8 cellular contexts compared by ENCODE assay signal in genomic region chr6:129686941-129687627, GRCh38. TPM values are rescaled to one million over a fixed set of nuclear protein-coding genes. Genes with fewer than 3 reads are reported as not detected.
DNase-seq lines count a peak whose midpoint lies in the region; ATAC-seq and TF ChIP-seq lines count a peak whose summit lies in the region.

No MANE protein-coding gene starts in this region.

- no peaks in the 10 kb centered on the region for H3K27me3 ChIP-seq in CD4-positive, alpha-beta memory T cell (ENCODE audit: insufficient read depth, low read length)
- H3K27me3 ChIP-seq in left ventricle myocardium inferior (ENCODE audit: low read depth) (no peaks in the 10 kb centered on the region), aorta (ENCODE audit: control insufficient read depth in 1 of 2, insufficient read depth in 2 of 2, low read length in 1 of 2) (no peaks in the 10 kb centered on the region)

- H3K27ac Mint-ChIP-seq in CD4-positive, alpha-beta memory T cell, result peak overlapping the region; percentile 12 to 87 (median 68)
- H3K27ac Mint-ChIP-seq in activated CD8-positive, alpha-beta T cell treated with anti-CD3 and anti-CD28 coated beads for 36 hours, result peak overlapping the region; percentile 43

- H3K36me3 ChIP-seq in CD4-positive, alpha-beta memory T cell (ENCODE audit: insufficient read depth, low read length), result no peaks in the 10 kb centered on the region
- H3K36me3 ChIP-seq in left ventricle myocardium inferior (no peaks in the 10 kb centered on the region), aorta (ENCODE audit: control insufficient read depth in 1 of 2, insufficient read depth in 2 of 2, low read length in 1 of 2) (no peaks in the 10 kb centered on the region)

- H3K27ac ChIP-seq in CD4-positive, alpha-beta memory T cell (ENCODE audit: low read depth, low read length), result no peak overlapping the region
- H3K27ac ChIP-seq in left ventricle myocardium inferior (replicated peaks) (peak overlapping the region; percentile 78), aorta (ENCODE audit: low read depth in 1 of 2, low read length in 2 of 2) (no peak overlapping the region)

- POLR2A ChIA-PET in CD4-positive, alpha-beta memory T cell (lab: Charles Lee; ENCODE audit: partially characterized antibody), result interaction anchor here (0.6 to 3.4 kb wide), 10 partner anchors 9 to 63 kb away, joined by 3 to 17 read pairs (median 3); partner anchors contain the start of gene ARHGAP18
- POLR2A ChIA-PET in activated CD8-positive, alpha-beta T cell treated with anti-CD3 and anti-CD28 coated beads for 36 hours (lab: Charles Lee), result interaction anchor here (0.8 to 1.4 kb wide), 4 partner anchors 8 to 57 kb away, joined by 3 to 9 read pairs (median 4); no protein-coding TSS in a partner anchor

- no peaks in the 10 kb centered on the region for H3K9me3 Mint-ChIP-seq in CD4-positive, alpha-beta memory T cell
- no peaks in the 10 kb centered on the region for H3K9me3 Mint-ChIP-seq in activated CD8-positive, alpha-beta T cell treated with anti-CD3 and anti-CD28 coated beads for 36 hours

- H3K9me3 ChIP-seq in CD4-positive, alpha-beta memory T cell (ENCODE audit: control insufficient read depth in 1 of 2, low read length in 2 of 2), result no peaks in the 10 kb centered on the region
- H3K9me3 ChIP-seq in left ventricle myocardium inferior (replicated peaks), result no peaks in the 10 kb centered on the region
- no peaks in the 10 kb centered on the region for H3K9me3 ChIP-seq in aorta (ENCODE audit: control insufficient read depth, low read length)

- WGBS in aorta, 2 donors, result 76 to 82% methylated on average over 7 of the region's 7 CpGs

- H3K4me3 Mint-ChIP-seq in CD4-positive, alpha-beta memory T cell, result peak overlapping the region in 7 of 8 donors; percentile 51 to 75 (median 63)
- no peak overlapping the region for H3K4me3 Mint-ChIP-seq in activated CD8-positive, alpha-beta T cell treated with anti-CD3 and anti-CD28 coated beads for 36 hours

- no peaks in the 10 kb centered on the region for H3K27me3 Mint-ChIP-seq in CD4-positive, alpha-beta memory T cell
- H3K27me3 Mint-ChIP-seq in activated CD8-positive, alpha-beta T cell treated with anti-CD3 and anti-CD28 coated beads for 36 hours, result no peaks in the 10 kb centered on the region

- no peak for TF ChIP-seq CTCF in activated CD8-positive, alpha-beta T cell treated with anti-CD3 and anti-CD28 coated beads for 36 hours (IDR thresholded peaks at IDR 0.05)
- no peak for TF ChIP-seq CTCF in left ventricle myocardium inferior (IDR thresholded peaks at IDR 0.05; ENCODE audit: borderline replicate concordance)

- peaks cover 61% of the 10 kb centered on the region for H3K4me1 ChIP-seq in CD4-positive, alpha-beta memory T cell (ENCODE audit: insufficient read depth, low read length)
- H3K4me1 ChIP-seq in left ventricle myocardium inferior (peaks cover 46% of the 10 kb centered on the region), aorta (ENCODE audit: control insufficient read depth in 1 of 2, insufficient read depth in 2 of 2, low read length in 2 of 2) (peaks cover 0 to 2% of the 10 kb centered on the region in 2 donors)

- no peak overlapping the region for H3K4me3 ChIP-seq in CD4-positive, alpha-beta memory T cell (ENCODE audit: low read length in 2 of 2)
- H3K4me3 ChIP-seq in left ventricle myocardium inferior (no peak overlapping the region), aorta (ENCODE audit: low read length in 2 of 2) (no peak overlapping the region)

- no peaks in the 10 kb centered on the region for H3K36me3 Mint-ChIP-seq in CD4-positive, alpha-beta memory T cell
- no peaks in the 10 kb centered on the region for H3K36me3 Mint-ChIP-seq in activated CD8-positive, alpha-beta T cell treated with anti-CD3 and anti-CD28 coated beads for 36 hours (ENCODE audit: low read depth)

- intact Hi-C loops in CD4-positive, alpha-beta memory T cell (cut with micrococcal nuclease), result loop anchor here (1.0 to 2.0 kb wide), 2 partner anchors 8 to 22 kb away; no protein-coding TSS in a partner anchor
- intact Hi-C loops in activated CD8-positive, alpha-beta T cell treated with anti-CD3 and anti-CD28 coated beads for 36 hours (cut with micrococcal nuclease), result no loop called here
- intact Hi-C loops in left ventricle myocardium inferior (cut with micrococcal nuclease), result no loop called here
- intact Hi-C loops in aorta (cut with DNase I), result no loop called here

- H3K4me1 Mint-ChIP-seq in CD4-positive, alpha-beta memory T cell, result peaks cover 39 to 56% (median 44%) of the 10 kb centered on the region in 4 donors
- H3K4me1 Mint-ChIP-seq in activated CD8-positive, alpha-beta T cell treated with anti-CD3 and anti-CD28 coated beads for 36 hours (ENCODE audit: low read depth), result peaks cover 64% of the 10 kb centered on the region

- CTCF ChIA-PET in CD4-positive, alpha-beta memory T cell (lab: Charles Lee; ENCODE audit: partially characterized antibody), result interaction anchor here (1.1 to 1.4 kb wide), 3 partner anchors 23 to 61 kb away, joined by 3 to 5 read pairs (median 3); partner anchors contain the start of gene ARHGAP18
- CTCF ChIA-PET in activated CD8-positive, alpha-beta T cell treated with anti-CD3 and anti-CD28 coated beads for 36 hours (lab: Charles Lee), result interaction anchor here (1.0 to 1.3 kb wide), 2 partner anchors 15 to 335 kb away, joined by 3 to 4 read pairs; no protein-coding TSS in a partner anchor

- peak; percentile 73 for ATAC-seq in GM21390 (IDR thresholded peaks at IDR 0.05; ENCODE audit: unreplicated experiment)
- ATAC-seq in HG03575 (IDR thresholded peaks at IDR 0.05; ENCODE audit: extremely low read depth, insufficient number of reproducible peaks, low FRiP score, unreplicated experiment), result peak; percentile 40
- peak; percentile 78 for ATAC-seq in activated CD8-positive, alpha-beta T cell treated with anti-CD3 and anti-CD28 coated beads for 36 hours
- peak; percentile 42 for ATAC-seq in aorta (ENCODE audit: low FRiP score)

- DNase-seq in CD4-positive, alpha-beta memory T cell, result peak; percentile 49 to 70 (median 59)
- DNase-seq in activated CD8-positive, alpha-beta T cell treated with anti-CD3 and anti-CD28 coated beads for 36 hours, result peak; percentile 65
- no peak for DNase-seq in left ventricle myocardium inferior
- no peak for DNase-seq in aorta
- no peak for DNase-seq in midbrain (lab: John Stamatoyannopoulos, UW)
- no peak for DNase-seq in amygdala (lab: John Stamatoyannopoulos, UW)

RNA-seq across cellular contexts. Expression of gene ARHGAP18, which starts 22.9 kb away (rescaled TPM):
- total RNA-seq in CD4-positive, alpha-beta memory T cell, result 1 to 10 TPM; 4.3 to 4.6 TPM
- 1 to 10 TPM; 2.3 to 3.6 TPM for polyA plus RNA-seq in CD4-positive, alpha-beta memory T cell
- total RNA-seq in activated CD8-positive, alpha-beta T cell treated with anti-CD3 and anti-CD28 coated beads for 36 hours, result 1 to 10 TPM; 8.2 to 9.6 TPM
- total RNA-seq in left ventricle myocardium inferior (5.6 TPM), aorta (10 to 100 TPM; 16.3 to 24.4 TPM)
- polyA plus RNA-seq in aorta, result 10 to 100 TPM in 1 of 2 donors, 1 to 10 TPM in 1; 8.0 to 15.0 TPM

Comparison
In these comparisons a context has a peak if more than half of its experiments do, and no peak if none do; other contexts are left out.
1. DNase-seq: peak in CD4-positive, alpha-beta memory T cell (5 of 5) and activated CD8-positive, alpha-beta T cell treated with anti-CD3 and anti-CD28 coated beads for 36 hours (single experiment); none in left ventricle myocardium inferior (single experiment), aorta (0 of 2), midbrain (single experiment) and amygdala (0 of 56).
2. Peak in every context shown above with its lines, with median percentiles within 50 percentile points of each other: ATAC-seq.